16 cellular contexts compared by ENCODE assay signal in the genomic region with DNA sequence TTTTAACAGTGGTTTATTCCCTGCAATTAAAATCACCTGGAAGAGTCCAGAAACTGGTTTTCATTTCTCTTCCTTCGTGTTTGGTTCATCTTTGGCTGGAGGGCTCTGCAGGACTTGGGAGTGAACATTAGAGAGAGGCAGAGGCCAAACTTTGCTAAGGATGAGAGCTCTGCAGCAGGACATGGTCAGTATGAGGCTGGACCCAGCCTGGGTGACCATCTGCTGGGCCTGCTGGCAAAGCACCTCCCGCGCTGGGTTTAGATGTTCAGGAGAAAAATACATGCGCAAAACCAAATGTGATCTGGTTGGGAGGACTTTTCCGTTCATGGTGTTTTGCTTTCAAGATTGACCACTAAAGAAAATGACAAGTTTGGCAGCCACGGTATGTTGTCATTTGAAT.
"Had no signal": no experiment of that assay in that cellular context is flagged by ENCODE, and none has a peak within 500 bp of the region (broad histone marks: within the 10 kb centered on the region; RNA-seq: fewer than 3 reads in every experiment).

No MANE protein-coding gene starts in this region.

- H3K27ac Mint-ChIP-seq: natural killer cell had no signal

- H3K27ac ChIP-seq: coronary artery, gastrocnemius medialis, heart right ventricle, right atrium auricular region, testis, tibial nerve, upper lobe of right lung, vagina had no signal

- H3K4me1 Mint-ChIP-seq: natural killer cell had no signal

- H3K36me3 Mint-ChIP-seq: natural killer cell had no signal

- H3K4me3 ChIP-seq: coronary artery, gastrocnemius medialis, heart right ventricle, right atrium auricular region, testis, tibial nerve, upper lobe of right lung, vagina had no signal

- DNase-seq: effector CD8-positive, alpha-beta T cell; gastrocnemius medialis; heart right ventricle; kidney glomerular epithelial cell; mammary epithelial cell; natural killer cell; small intestine; stimulated activated CD4-positive, alpha-beta T cell treated with anti-CD3 and anti-CD28 coated beads, Interleukin-12 subunit alpha, Interleukin-12 subunit beta, amount 100 ng/mL, for 4 hours; stimulated activated naive CD8-positive, alpha-beta T cell treated with anti-CD3 and anti-CD28 coated beads, Interleukin-15, Interleukin-2, amounts not matched to agents 100 U/mL and 50 U/mL, for 24 hours; testis; upper lobe of right lung had no signal

- H3K4me3 Mint-ChIP-seq: natural killer cell, neural crest cell had no signal

- H3K9me3 ChIP-seq: gastrocnemius medialis, testis, upper lobe of right lung, vagina had no signal

- H3K9me3 Mint-ChIP-seq: natural killer cell, neural crest cell had no signal

- H3K4me1 ChIP-seq: gastrocnemius medialis, heart right ventricle, right atrium auricular region, testis, tibial nerve, upper lobe of right lung, vagina had no signal

- H3K27me3 ChIP-seq: gastrocnemius medialis, right atrium auricular region, testis, tibial nerve, upper lobe of right lung, vagina had no signal

- H3K36me3 ChIP-seq: gastrocnemius medialis, heart right ventricle, right atrium auricular region, tibial nerve, upper lobe of right lung, vagina had no signal
